Comparison of ENCODE assay signal across 9 cellular contexts in genomic region chr6:157825243-157825904, GRCh38. TPM values are rescaled to one million over a fixed set of nuclear protein-coding genes. Genes with fewer than 3 reads are reported as not detected.
DNase-seq lines count a peak whose midpoint lies in the region; ATAC-seq and TF ChIP-seq lines count a peak whose summit lies in the region.
"Had no signal": no experiment of that assay in that cellular context is flagged by ENCODE, and none has a peak within 500 bp of the region (broad histone marks: within the 10 kb centered on the region; RNA-seq: fewer than 3 reads in every experiment).

No MANE protein-coding gene starts in this region.

- DNase-seq in Daoy (ENCODE audit: low read depth) (peak; percentile 30), OCI-M1 (lab: John Stamatoyannopoulos, UW) (peak; percentile 79), dermis blood vessel endothelial cell (peak; percentile 79), BE2C (no peak)
- no peak for DNase-seq in natural killer cell treated with Interleukin-12 subunit alpha and Interleukin-12 subunit beta and Interleukin-15 and Interleukin-18, amount 100 ng/mL, for 72 hours (ENCODE audit: low spot score)
- DNase-seq: NCI-H1417 treated with DMSO at 0.1 percent for 48 hours had no signal

- peak overlapping the region; percentile 15 for H3K4me3 Mint-ChIP-seq in natural killer cell treated with Interleukin-12 subunit alpha and Interleukin-12 subunit beta and Interleukin-15 and Interleukin-18, amount 100 ng/mL, for 72 hours

- peaks cover 21 to 41% of the 10 kb centered on the region in 2 donors for H3K27me3 Mint-ChIP-seq in natural killer cell treated with Interleukin-12 subunit alpha and Interleukin-12 subunit beta and Interleukin-15 and Interleukin-18, amount 100 ng/mL, for 72 hours

- no peak for ATAC-seq in natural killer cell treated with Interleukin-12 subunit alpha and Interleukin-12 subunit beta and Interleukin-15 and Interleukin-18, amount 100 ng/mL, for 72 hours
- ATAC-seq in HG03521 (IDR thresholded peaks at IDR 0.05; ENCODE audit: unreplicated experiment) (no peak), HG03442 (IDR thresholded peaks at IDR 0.05; ENCODE audit: unreplicated experiment) (no peak), HG02852 (IDR thresholded peaks at IDR 0.05; ENCODE audit: unreplicated experiment) (no peak)

- no peak for TF ChIP-seq CTCF in BE2C (IDR thresholded peaks at IDR 0.05; ENCODE audit: low read depth, low read length)

- H3K4me3 ChIP-seq in BE2C (ENCODE audit: low read depth, low read length) = no peak overlapping the region

- no peaks in the 10 kb centered on the region for H3K36me3 Mint-ChIP-seq in natural killer cell treated with Interleukin-12 subunit alpha and Interleukin-12 subunit beta and Interleukin-15 and Interleukin-18, amount 100 ng/mL, for 72 hours

- H3K27ac Mint-ChIP-seq in natural killer cell treated with Interleukin-12 subunit alpha and Interleukin-12 subunit beta and Interleukin-15 and Interleukin-18, amount 100 ng/mL, for 72 hours = no peak overlapping the region

- no peaks in the 10 kb centered on the region for H3K4me1 ChIP-seq in BE2C

- peaks cover 19 to 20% of the 10 kb centered on the region in 2 donors for H3K4me1 Mint-ChIP-seq in natural killer cell treated with Interleukin-12 subunit alpha and Interleukin-12 subunit beta and Interleukin-15 and Interleukin-18, amount 100 ng/mL, for 72 hours (ENCODE audit: low read depth in 2 of 2)

- H3K36me3 ChIP-seq in BE2C = no peaks in the 10 kb centered on the region

- H3K9me3 ChIP-seq in BE2C = no peaks in the 10 kb centered on the region

- no peaks in the 10 kb centered on the region for H3K27me3 ChIP-seq in BE2C

- no peaks in the 10 kb centered on the region for H3K9me3 Mint-ChIP-seq in natural killer cell treated with Interleukin-12 subunit alpha and Interleukin-12 subunit beta and Interleukin-15 and Interleukin-18, amount 100 ng/mL, for 72 hours

RNA-seq across cellular contexts. Expression of gene SNX9, which starts 2.3 kb away (rescaled TPM):
- 47.4 and 50.5 TPM in 2 replicates for total RNA-seq in Daoy (2014; rRNA removed; shearing (Covaris generic))
- total RNA-seq in dermis blood vessel endothelial cell = 51.4 and 61.4 TPM in 2 replicates
- 10 to 100 TPM in 1 of 2 donors, 1 to 10 TPM in 1; 5.4 to 14.6 TPM for total RNA-seq in natural killer cell treated with Interleukin-12 subunit alpha and Interleukin-12 subunit beta and Interleukin-15 and Interleukin-18, amount 100 ng/mL, for 72 hours
- 16.1 TPM for polyA plus RNA-seq in BE2C (2012; ENCODE audit: insufficient read depth, insufficient read length, low read depth)

Comparison
In these comparisons a context has a peak if more than half of its experiments do, and no peak if none do; other contexts are left out.
1. DNase-seq: peak in Daoy (single experiment), OCI-M1 (single experiment) and dermis blood vessel endothelial cell (single experiment); none in natural killer cell treated with Interleukin-12 subunit alpha and Interleukin-12 subunit beta and Interleukin-15 and Interleukin-18, amount 100 ng/mL, for 72 hours (single experiment) and BE2C (single experiment).